Comparison of ENCODE assay signal across 8 cellular contexts in the genomic region with DNA sequence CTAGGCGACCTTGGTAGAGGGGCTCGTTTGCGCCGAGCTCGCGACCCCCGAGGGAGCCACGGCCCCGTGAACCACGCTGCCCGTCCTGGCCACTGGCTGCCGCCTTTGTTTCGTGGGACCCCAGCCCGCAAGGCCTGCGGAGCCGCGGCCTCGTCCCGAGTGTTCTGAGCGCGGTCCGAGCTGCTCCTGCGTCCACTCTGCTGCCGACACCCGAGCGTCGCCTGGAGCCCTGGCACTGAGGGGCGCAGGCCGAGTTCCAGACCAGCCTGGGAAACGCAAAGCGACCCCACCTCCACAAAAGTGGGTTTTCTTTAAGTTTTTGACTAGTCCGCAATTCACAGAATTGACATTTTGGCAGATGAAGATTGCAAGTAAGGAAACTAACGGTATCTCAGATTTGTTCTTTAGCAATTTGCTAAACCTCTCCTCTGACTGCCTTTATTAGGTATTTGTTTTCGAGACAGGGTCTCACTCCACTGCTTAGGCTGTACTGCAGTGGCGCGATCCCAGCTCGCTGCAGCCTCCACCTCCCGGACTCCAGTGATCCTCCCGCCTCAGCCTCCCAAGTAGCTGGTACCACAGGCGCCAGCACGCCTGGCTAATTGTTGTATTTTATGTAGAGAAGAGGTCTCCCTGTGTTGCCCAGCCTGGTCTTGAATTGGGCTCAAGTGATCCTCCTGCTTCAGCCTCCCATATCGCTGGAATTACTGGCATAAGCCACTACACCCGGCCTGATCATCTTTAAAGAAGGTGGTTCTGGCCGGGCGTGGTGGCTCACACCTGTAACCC. TPM values are rescaled to one million over a fixed set of nuclear protein-coding genes. Genes with fewer than 3 reads are reported as not detected.
DNase-seq lines count a peak whose midpoint lies in the region; ATAC-seq and TF ChIP-seq lines count a peak whose summit lies in the region.

No MANE protein-coding gene starts in this region.

- peaks cover 22% of the 10 kb centered on the region for H3K36me3 Mint-ChIP-seq in T-helper 2 cell treated with Interferon-gamma antibody and Interleukin-4, amounts not matched to agents 5 μg/mL and 100 μg/mL, for 36 hours (ENCODE audit: low read depth)

- H3K27me3 Mint-ChIP-seq in T-helper 2 cell treated with Interferon-gamma antibody and Interleukin-4, amounts not matched to agents 5 μg/mL and 100 μg/mL, for 36 hours (ENCODE audit: low read depth): no peaks in the 10 kb centered on the region

- H3K9me3 ChIP-seq in adrenal gland (replicated peaks in 1 of 3): no peaks in the 10 kb centered on the region
- no peaks in the 10 kb centered on the region for H3K9me3 ChIP-seq in thymus (ENCODE audit: control insufficient read depth)

- WGBS in adrenal gland, 4 donors: 40 to 94% (median 66%) methylated on average over 13 to 45 of the region's 45 CpGs
- 50% methylated on average over 45 of the region's 45 CpGs for WGBS in thymus

- peak overlapping the region; percentile 76 for H3K4me3 Mint-ChIP-seq in T-helper 2 cell treated with Interferon-gamma antibody and Interleukin-4, amounts not matched to agents 5 μg/mL and 100 μg/mL, for 36 hours

- H3K9me3 Mint-ChIP-seq in T-helper 2 cell treated with Interferon-gamma antibody and Interleukin-4, amounts not matched to agents 5 μg/mL and 100 μg/mL, for 36 hours: no peaks in the 10 kb centered on the region

- DNase-seq in T-helper 2 cell treated with Interferon-gamma antibody and Interleukin-4, amounts not matched to agents 5 μg/mL and 100 μg/mL, for 36 hours (ENCODE audit: low spot score): no peak
- no peak for DNase-seq in T-helper 2 cell
- peak in 1 of 7 donors; percentile 28 for DNase-seq in adrenal gland
- DNase-seq in left kidney (ENCODE audit: low read depth, low spot score): peak; percentile 59
- DNase-seq in iPS-NIHi11 (ENCODE audit: low spot score): no peak

- H3K4me1 ChIP-seq in adrenal gland (replicated peaks in 1 of 2) (peaks cover 27 to 38% of the 10 kb centered on the region in 2 donors), thymus (ENCODE audit: control insufficient read depth, insufficient read depth, low read length) (peaks cover 8% of the 10 kb centered on the region)

- no peaks in the 10 kb centered on the region for H3K27me3 ChIP-seq in adrenal gland
- H3K27me3 ChIP-seq in thymus (ENCODE audit: control insufficient read depth, insufficient read depth): peaks cover 21% of the 10 kb centered on the region

- H3K36me3 ChIP-seq in adrenal gland (replicated peaks in 1 of 2) (no peaks in the 10 kb centered on the region), thymus (ENCODE audit: control insufficient read depth, insufficient read depth) (peaks cover 14% of the 10 kb centered on the region)

- ATAC-seq in GM21786 (IDR thresholded peaks at IDR 0.05; ENCODE audit: unreplicated experiment) (no peak), GM19452 (IDR thresholded peaks at IDR 0.05; ENCODE audit: unreplicated experiment) (no peak)

- peak overlapping the region in 2 of 4 donors; percentile 68 to 92 for H3K4me3 ChIP-seq in adrenal gland
- peak overlapping the region; percentile 99 for H3K4me3 ChIP-seq in thymus (ENCODE audit: low read length)

- TF ChIP-seq CTCF in adrenal gland (IDR thresholded peaks at IDR 0.05): no peak

- H3K4me1 Mint-ChIP-seq in T-helper 2 cell treated with Interferon-gamma antibody and Interleukin-4, amounts not matched to agents 5 μg/mL and 100 μg/mL, for 36 hours (ENCODE audit: low read depth): peaks cover 23% of the 10 kb centered on the region

- intact Hi-C loops in adrenal gland (cut with DNase I): loop anchor here in 1 of 2 donors (10.0 kb wide), 1 partner anchor 53 kb away; a partner anchor contains a TSS

- TF ChIP-seq POLR2A in adrenal gland (IDR thresholded peaks at IDR 0.05): no peak

- H3K27ac Mint-ChIP-seq in T-helper 2 cell treated with Interferon-gamma antibody and Interleukin-4, amounts not matched to agents 5 μg/mL and 100 μg/mL, for 36 hours: peak overlapping the region; percentile 57

- H3K27ac ChIP-seq in adrenal gland: peak overlapping the region in 3 of 5 donors; percentile 99 to 100 (median 100)
- H3K27ac ChIP-seq in thymus (ENCODE audit: low read depth): no peak overlapping the region

RNA-seq across cellular contexts. Expression of a gene that starts 0.9 kb away (rescaled TPM):
- 100 to 1,000 TPM; 190 to 342 (median 264) TPM for total RNA-seq in adrenal gland
- polyA plus RNA-seq in adrenal gland (100 to 1,000 TPM in 2 of 3 donors, 10 to 100 TPM in 1; 36.3 to 125 (median 110) TPM), thymus (114 TPM)

RNA-seq across cellular contexts. Expression of a gene that starts 27.5 kb away (rescaled TPM):
- total RNA-seq in adrenal gland: 10 to 100 TPM; 10.8 to 45.0 (median 39.0) TPM
- 100 to 1,000 TPM in 2 of 3 donors, 10 to 100 TPM in 1; 18.7 to 190 (median 164) TPM for polyA plus RNA-seq in adrenal gland
- 145 TPM for polyA plus RNA-seq in thymus

RNA-seq across cellular contexts. Expression of a gene that starts 29.4 kb away (rescaled TPM):
- total RNA-seq in adrenal gland: 1 to 10 TPM in 2 of 8 donors, under 1 TPM in 5, not detected in 1; 0.32 to 1.7 (median 0.93) TPM
- polyA plus RNA-seq in adrenal gland (1 to 10 TPM in 2 of 3 donors, not detected in 1; 1.7 to 4.3 TPM), thymus (2.4 TPM)

RNA-seq across cellular contexts. Expression of a gene that starts 52.6 kb away (rescaled TPM):
- total RNA-seq in adrenal gland: 1 to 10 TPM in 7 of 8 donors, under 1 TPM in 1; 0.35 to 9.1 (median 6.1) TPM
- 10 to 100 TPM in 2 of 3 donors, under 1 TPM in 1; 0.20 to 21.0 (median 12.7) TPM for polyA plus RNA-seq in adrenal gland
- polyA plus RNA-seq in thymus: 5.8 TPM

RNA-seq across cellular contexts. Expression of a gene that starts 52.8 kb away (rescaled TPM):
- total RNA-seq in adrenal gland: 10 to 100 TPM in 4 of 8 donors, 1 to 10 TPM in 4; 2.9 to 18.2 (median 7.9) TPM
- polyA plus RNA-seq in adrenal gland (10 to 100 TPM in 1 of 3 donors, 1 to 10 TPM in 1, under 1 TPM in 1; 0.33 to 19.9 (median 9.8) TPM), thymus (51.2 TPM)
